In genomic region chr1:51575406-51576084, GRCh38 we compare ENCODE assay signal across 10 cellular contexts. TPM values are rescaled to one million over a fixed set of nuclear protein-coding genes. Genes with fewer than 3 reads are reported as not detected.
DNase-seq lines count a peak whose midpoint lies in the region; ATAC-seq, FAIRE-seq and TF ChIP-seq lines count a peak whose summit lies in the region.
"Had no signal": no experiment of that assay in that cellular context is flagged by ENCODE, and none has a peak within 500 bp of the region (broad histone marks: within the 10 kb centered on the region; RNA-seq: fewer than 3 reads in every experiment).

No MANE protein-coding gene starts in this region.

- DNase-seq in CD8-positive, alpha-beta memory T cell, result no peak
- DNase-seq in H54 (ENCODE audit: insufficient read length, low spot score), result no peak
- DNase-seq in T-helper 17 cell, result no peak
- DNase-seq in fibroblast of the conjunctiva (ENCODE audit: low read depth), result peak; percentile 22
- no peak for DNase-seq in cerebellar nuclear complex (lab: John Stamatoyannopoulos, UW)
- DNase-seq in RPMI8226, result no peak
- DNase-seq in GM19239 (ENCODE audit: insufficient read length, low spot score), result no peak
- DNase-seq: glutamatergic neuron; stimulated activated CD4-positive, alpha-beta T cell treated with anti-CD3 and anti-CD28 coated beads, Interleukin-15, amount 100 ng/mL, for 24 hours had no signal

- H3K36me3 ChIP-seq in CD8-positive, alpha-beta memory T cell (ENCODE audit: insufficient read depth, low read length), result no peaks in the 10 kb centered on the region

- H3K4me3 ChIP-seq in CD8-positive, alpha-beta memory T cell (ENCODE audit: low read length), result no peak overlapping the region

- no peak for TF ChIP-seq POLR2A in H54 (IDR thresholded peaks at IDR 0.05; ENCODE audit: low read depth, low read length)

- H3K9me3 ChIP-seq in CD8-positive, alpha-beta memory T cell (ENCODE audit: low read length), result no peaks in the 10 kb centered on the region
- no peaks in the 10 kb centered on the region for H3K9me3 ChIP-seq in T-helper 17 cell (ENCODE audit: control insufficient read depth, low read length, poor library complexity, severe bottlenecking)

- no peaks in the 10 kb centered on the region for H3K27me3 ChIP-seq in CD8-positive, alpha-beta memory T cell (ENCODE audit: insufficient read depth, low read length, poor library complexity, severe bottlenecking)

- CTCF ChIA-PET in CD8-positive, alpha-beta memory T cell (lab: Charles Lee), result no interaction called here

- H3K27ac Mint-ChIP-seq in CD8-positive, alpha-beta memory T cell, result peak overlapping the region in 5 of 8 donors; percentile 2 to 37 (median 26)
- peak overlapping the region; percentile 30 for H3K27ac Mint-ChIP-seq in T-helper 17 cell

- H3K9me3 Mint-ChIP-seq in CD8-positive, alpha-beta memory T cell, result no peaks in the 10 kb centered on the region

- no peaks in the 10 kb centered on the region for H3K27me3 Mint-ChIP-seq in CD8-positive, alpha-beta memory T cell
- no peaks in the 10 kb centered on the region for H3K27me3 Mint-ChIP-seq in T-helper 17 cell

- no peaks in the 10 kb centered on the region for H3K36me3 Mint-ChIP-seq in CD8-positive, alpha-beta memory T cell
- no peaks in the 10 kb centered on the region for H3K36me3 Mint-ChIP-seq in T-helper 17 cell (ENCODE audit: low read depth)

- ATAC-seq in T-helper 17 cell (no peak), HG03521 (IDR thresholded peaks at IDR 0.05; ENCODE audit: unreplicated experiment) (no peak)

- H3K4me3 Mint-ChIP-seq in CD8-positive, alpha-beta memory T cell, result no peak overlapping the region
- H3K4me3 Mint-ChIP-seq in T-helper 17 cell, result no peak overlapping the region

- peaks cover 14% of the 10 kb centered on the region for H3K4me1 ChIP-seq in CD8-positive, alpha-beta memory T cell (ENCODE audit: insufficient read depth, low read length)

- no peak overlapping the region for H3K27ac ChIP-seq in CD8-positive, alpha-beta memory T cell (ENCODE audit: low read depth, low read length)

- POLR2A ChIA-PET in CD8-positive, alpha-beta memory T cell (lab: Charles Lee), result no interaction called here

- FAIRE-seq in H54 (lab: Jason Lieb, UNC) (peak; percentile 60), GM19239 (lab: Jason Lieb, UNC) (no peak)

- H3K4me1 Mint-ChIP-seq in CD8-positive, alpha-beta memory T cell, result peaks cover 17 to 34% (median 28%) of the 10 kb centered on the region in 3 donors
- H3K4me1 Mint-ChIP-seq in T-helper 17 cell, result peaks cover 29% of the 10 kb centered on the region

RNA-seq across cellular contexts. Expression of gene OSBPL9, which starts 41.3 kb away (rescaled TPM):
- total RNA-seq in CD8-positive, alpha-beta memory T cell, result 10 to 100 TPM; 43.4 to 48.0 TPM
- 47.6 TPM for polyA plus RNA-seq in CD8-positive, alpha-beta memory T cell
- 10 to 100 TPM; 47.3 to 49.2 TPM for total RNA-seq in T-helper 17 cell

RNA-seq across cellular contexts. Expression of gene EPS15, which starts 56.5 kb away (rescaled TPM):
- total RNA-seq in CD8-positive, alpha-beta memory T cell, result 100 to 1,000 TPM; 108 to 112 TPM
- 59.6 TPM for polyA plus RNA-seq in CD8-positive, alpha-beta memory T cell
- total RNA-seq in T-helper 17 cell, result 10 to 100 TPM; 88.2 to 98.8 TPM
